19 cellular contexts compared by ENCODE assay signal in genomic region chr17:36918260-36918691, GRCh38. TPM values are rescaled to one million over a fixed set of nuclear protein-coding genes. Genes with fewer than 3 reads are reported as not detected.
DNase-seq lines count a peak whose midpoint lies in the region; ATAC-seq, FAIRE-seq and TF ChIP-seq lines count a peak whose summit lies in the region.
"Had no signal": no experiment of that assay in that cellular context is flagged by ENCODE, and none has a peak within 500 bp of the region (broad histone marks: within the 10 kb centered on the region; RNA-seq: fewer than 3 reads in every experiment).

No MANE protein-coding gene starts in this region.

- H3K4me1 Mint-ChIP-seq in MCF 10A (ENCODE audit: insufficient read depth, unreplicated experiment), result peaks cover 25% of the 10 kb centered on the region

- CTCF ChIA-PET in MCF 10A (lab: Yijun Ruan, JAX), result interaction anchor here (0.7 to 1.2 kb wide), 2 partner anchors 37 to 212 kb away, joined by 3 to 4 read pairs; no protein-coding TSS in a partner anchor

- no peak for ATAC-seq in GM19455 (IDR thresholded peaks at IDR 0.05; ENCODE audit: unreplicated experiment)
- ATAC-seq: CD8-positive, alpha-beta T cell; Right ventricle myocardium inferior had no signal

- POLR2A ChIA-PET in MCF 10A (lab: Yijun Ruan, JAX), result interaction anchor here (0.7 kb wide), 1 partner anchor 31 kb away, joined by 5 read pairs; the partner anchor contains the start of gene AATF

- H3K27me3 ChIP-seq in breast epithelium, result peaks cover 0 to 21% of the 10 kb centered on the region in 2 donors

- no peaks in the 10 kb centered on the region for H3K27me3 Mint-ChIP-seq in MCF 10A (ENCODE audit: insufficient read depth, unreplicated experiment)
- H3K27me3 Mint-ChIP-seq: progenitor cell of endocrine pancreas had no signal

- H3K27ac Mint-ChIP-seq in MCF 10A (ENCODE audit: low read depth, unreplicated experiment), result no peak overlapping the region
- H3K27ac Mint-ChIP-seq: activated CD4-positive, alpha-beta T cell treated with anti-CD3 and anti-CD28 coated beads, Interleukin-2, amount 10 ng/mL, durations not matched to agents 7 days and 5 days; activated naive CD8-positive, alpha-beta T cell treated with anti-CD3 and anti-CD28 coated beads for 36 hours; CD8-positive, alpha-beta T cell; progenitor cell of endocrine pancreas had no signal

- no peaks in the 10 kb centered on the region for H3K36me3 ChIP-seq in breast epithelium

- in situ Hi-C loops in SK-MEL-5 (cut with HindIII; ENCODE audit: low pct_unique_long_range_greater_than_20kb, low sequenced_read_pairs), result no loop called here

- TF ChIP-seq CTCF in MCF 10A (IDR thresholded peaks at IDR 0.05; ENCODE audit: unreplicated experiment) (no peak), breast epithelium (IDR thresholded peaks at IDR 0.05) (no peak)

- no peak for FAIRE-seq in urothelium cell line (lab: Jason Lieb, UNC)
- FAIRE-seq: endometrium, GM12892 had no signal

- H3K4me3 Mint-ChIP-seq in MCF 10A (ENCODE audit: unreplicated experiment), result no peak overlapping the region
- H3K4me3 Mint-ChIP-seq: activated CD4-positive, alpha-beta T cell treated with anti-CD3 and anti-CD28 coated beads, Interleukin-2, amount 10 ng/mL, durations not matched to agents 7 days and 5 days; activated naive CD8-positive, alpha-beta T cell treated with anti-CD3 and anti-CD28 coated beads for 36 hours; activated T-cell treated with anti-CD3 and anti-CD28 coated beads, Interleukin-2, amount 50 U/mL, for 24 hours; CD8-positive, alpha-beta T cell had no signal

- peak; percentile 44 for DNase-seq in MCF 10A (ENCODE audit: unreplicated experiment)
- no peak for DNase-seq in breast epithelium (ENCODE audit: low spot score in 2 of 2)
- peak; percentile 19 for DNase-seq in SK-MEL-5 (ENCODE audit: low read depth, low spot score)
- DNase-seq in iris pigment epithelial cell (ENCODE audit: low read depth), result peak; percentile 54
- peak; percentile 65 for DNase-seq in urothelium cell line (ENCODE audit: low spot score)
- DNase-seq in NCI-H1417 (lab: John Stamatoyannopoulos, UW), result no peak
- no peak for DNase-seq in nucleus accumbens (lab: John Stamatoyannopoulos, UW)
- DNase-seq: activated CD4-positive, alpha-beta T cell treated with anti-CD3 and anti-CD28 coated beads, Interleukin-2, amount 10 ng/mL, durations not matched to agents 7 days and 5 days; activated naive CD8-positive, alpha-beta T cell treated with anti-CD3 and anti-CD28 coated beads for 36 hours; activated T-cell treated with anti-CD3 and anti-CD28 coated beads, Interleukin-2, amount 50 U/mL, for 24 hours; CD8-positive, alpha-beta T cell; central memory CD4-positive, alpha-beta T cell had no signal

- no peaks in the 10 kb centered on the region for H3K9me3 ChIP-seq in breast epithelium

- H3K4me3 ChIP-seq in breast epithelium, result no peak overlapping the region

- no peaks in the 10 kb centered on the region for H3K4me1 ChIP-seq in breast epithelium

- H3K27ac ChIP-seq in breast epithelium, result no peak overlapping the region

- H3K36me3 Mint-ChIP-seq in MCF 10A (ENCODE audit: insufficient read depth, unreplicated experiment), result peaks cover 8% of the 10 kb centered on the region
- H3K36me3 Mint-ChIP-seq: activated naive CD8-positive, alpha-beta T cell treated with anti-CD3 and anti-CD28 coated beads for 36 hours; CD8-positive, alpha-beta T cell had no signal

- no peaks in the 10 kb centered on the region for H3K9me3 Mint-ChIP-seq in MCF 10A (ENCODE audit: unreplicated experiment)
- H3K9me3 Mint-ChIP-seq: activated CD4-positive, alpha-beta T cell treated with anti-CD3 and anti-CD28 coated beads, Interleukin-2, amount 10 ng/mL, durations not matched to agents 7 days and 5 days; activated naive CD8-positive, alpha-beta T cell treated with anti-CD3 and anti-CD28 coated beads for 36 hours; activated T-cell treated with anti-CD3 and anti-CD28 coated beads, Interleukin-2, amount 50 U/mL, for 24 hours; CD8-positive, alpha-beta T cell had no signal

- intact Hi-C loops in MCF 10A (cut with micrococcal nuclease), result no loop called here
- intact Hi-C loops in breast epithelium (cut with DNase I; ENCODE audit: low total_unique reads), result no loop called here

- TF ChIP-seq POLR2A in breast epithelium (IDR thresholded peaks at IDR 0.05), result no peak

- no TSS peak for BruUV-seq in MCF 10A (replicated peaks; lab: Mats Ljungman, UMichigan)

RNA-seq across cellular contexts. Expression of gene LHX1, which starts 19.0 kb away (rescaled TPM):
- not detected in 2 replicates for total RNA-seq in MCF 10A (2022)
- not detected for total RNA-seq in breast epithelium
- total RNA-seq in SK-MEL-5 (2014; rRNA removed; shearing (Covaris generic)), result 0.80 and 1.2 TPM in 2 replicates
- polyA plus RNA-seq in SK-MEL-5 (2015; cell fraction: cytosol; rRNA removed), result 0.39 and 3.7 TPM in 2 replicates
- polyA plus RNA-seq in SK-MEL-5 (2015; cell fraction: nucleus; rRNA removed), result 0.69 and 2.4 TPM in 2 replicates
- total RNA-seq: A673; activated CD4-positive, alpha-beta T cell treated with anti-CD3 and anti-CD28 coated beads, Interleukin-2, amount 10 ng/mL, durations not matched to agents 7 days and 5 days; CD8-positive, alpha-beta T cell; Right ventricle myocardium inferior; subcutaneous adipose tissue had no signal

RNA-seq across cellular contexts. Expression of gene AATF, which starts 30.5 kb away (rescaled TPM):
- total RNA-seq in MCF 10A (2022) (68.9 and 85.2 TPM in 2 replicates), breast epithelium (10 to 100 TPM; 34.4 to 47.2 (median 40.0) TPM)
- total RNA-seq in SK-MEL-5 (2014; rRNA removed; shearing (Covaris generic)), result 53.9 and 54.4 TPM in 2 replicates
- 60.8 and 64.5 TPM in 2 replicates for polyA plus RNA-seq in SK-MEL-5 (2015; cell fraction: cytosol; rRNA removed)
- polyA plus RNA-seq in SK-MEL-5 (2015; cell fraction: nucleus; rRNA removed), result 18.0 and 25.1 TPM in 2 replicates

Comparison
In these comparisons a context has a peak if more than half of its experiments do, and no peak if none do; other contexts are left out.
1. DNase-seq: peak in MCF 10A (single experiment), SK-MEL-5 (single experiment), iris pigment epithelial cell (single experiment) and urothelium cell line (single experiment); none in breast epithelium (0 of 2), NCI-H1417 (0 of 3) and nucleus accumbens (0 of 56).